In genomic region chr13:48411281-48412099, GRCh38 we compare ENCODE assay signal across 9 cellular contexts. TPM values are rescaled to one million over a fixed set of nuclear protein-coding genes. Genes with fewer than 3 reads are reported as not detected.
A peak's percentile ranks its signal among the peaks of the same experiment; 100 is the strongest.
DNase-seq lines count a peak whose midpoint lies in the region; ATAC-seq, FAIRE-seq and TF ChIP-seq lines count a peak whose summit lies in the region.
"Had no signal": no experiment of that assay in that cellular context is flagged by ENCODE, and none has a peak within 500 bp of the region (broad histone marks: within the 10 kb centered on the region; RNA-seq: fewer than 3 reads in every experiment).

No MANE protein-coding gene starts in this region.

- in situ Hi-C loops in brain microvascular endothelial cell (cut with HindIII; ENCODE audit: low pct_ligation_motif_present, low sequenced_read_pairs) = no loop called here

- H3K36me3 ChIP-seq in brain microvascular endothelial cell (replicated peaks) (no peaks in the 10 kb centered on the region), thyroid gland (no peaks in the 10 kb centered on the region)

- peak overlapping the region; percentile 98 for H3K27ac Mint-ChIP-seq in activated CD4-positive, alpha-beta T cell treated with anti-CD3 and anti-CD28 coated beads for 36 hours

- H3K4me1 ChIP-seq in thyroid gland = peaks cover 23% of the 10 kb centered on the region in 2 donors

- peak overlapping the region; percentile 99 for H3K4me3 Mint-ChIP-seq in activated CD4-positive, alpha-beta T cell treated with anti-CD3 and anti-CD28 coated beads for 36 hours

- peak in 1 of 2 donors; percentile 17 for TF ChIP-seq POLR2A in thyroid gland (IDR thresholded peaks at IDR 0.05)

- no peak for FAIRE-seq in urothelium cell line (lab: Jason Lieb, UNC)

- H3K27ac ChIP-seq in brain microvascular endothelial cell = peak overlapping the region; percentile 59
- H3K27ac ChIP-seq in thyroid gland = peak overlapping the region; percentile 51 to 90 (median 77)
- H3K27ac ChIP-seq: C4-2B had no signal

- peak; percentile 56 for ATAC-seq in activated CD4-positive, alpha-beta T cell treated with anti-CD3 and anti-CD28 coated beads for 36 hours
- ATAC-seq in left lobe of liver = peak; percentile 53
- ATAC-seq in HG03039 (IDR thresholded peaks at IDR 0.05; ENCODE audit: unreplicated experiment) = no peak

- no peaks in the 10 kb centered on the region for H3K9me3 ChIP-seq in thyroid gland

- no peaks in the 10 kb centered on the region for H3K27me3 Mint-ChIP-seq in activated CD4-positive, alpha-beta T cell treated with anti-CD3 and anti-CD28 coated beads for 36 hours

- H3K9me3 Mint-ChIP-seq in activated CD4-positive, alpha-beta T cell treated with anti-CD3 and anti-CD28 coated beads for 36 hours (ENCODE audit: low read depth) = no peaks in the 10 kb centered on the region

- peak; percentile 45 for DNase-seq in activated CD4-positive, alpha-beta T cell treated with anti-CD3 and anti-CD28 coated beads for 36 hours
- no peak for DNase-seq in activated CD4-positive, alpha-beta T cell treated with anti-CD3 and anti-CD28 coated beads for 1 hour
- DNase-seq in brain microvascular endothelial cell (no peak), left lobe of liver (ENCODE audit: low spot score) (no peak), thyroid gland (no peak), GF-D8 (lab: John Stamatoyannopoulos, UW) (no peak), urothelium cell line (ENCODE audit: low spot score) (no peak)

- H3K4me3 ChIP-seq in brain microvascular endothelial cell (ENCODE audit: low read depth, low read length) (peak overlapping the region; percentile 63), thyroid gland (replicated peaks in 1 of 3) (peak overlapping the region in 2 of 3 donors; percentile 27 to 28)

- peaks cover 46% of the 10 kb centered on the region for H3K4me1 Mint-ChIP-seq in activated CD4-positive, alpha-beta T cell treated with anti-CD3 and anti-CD28 coated beads for 36 hours

- H3K27me3 ChIP-seq in brain microvascular endothelial cell (replicated peaks) (no peaks in the 10 kb centered on the region), thyroid gland (no peaks in the 10 kb centered on the region)

- TF ChIP-seq CTCF in brain microvascular endothelial cell (IDR thresholded peaks at IDR 0.05; ENCODE audit: low read depth, low read length, missing control alignments) (no peak), thyroid gland (IDR thresholded peaks at IDR 0.05) (no peak)

- CTCF ChIA-PET in activated CD4-positive, alpha-beta T cell treated with anti-CD3 and anti-CD28 coated beads for 36 hours (lab: Charles Lee) = interaction anchor here (1.0 to 1.1 kb wide), 2 partner anchors 17 to 94 kb away, joined by 3 to 5 read pairs; no protein-coding TSS in a partner anchor

- POLR2A ChIA-PET in activated CD4-positive, alpha-beta T cell treated with anti-CD3 and anti-CD28 coated beads for 36 hours (lab: Charles Lee) = no interaction called here

- intact Hi-C loops in activated CD4-positive, alpha-beta T cell treated with anti-CD3 and anti-CD28 coated beads for 36 hours (cut with DNase I, micrococcal nuclease) = loop anchor here (1.0 to 5.0 kb wide), 4 partner anchors 8 to 121 kb away; partner anchors contain the start of gene RCBTB2 (in 1 of the 2)
- intact Hi-C loops in thyroid gland (cut with DNase I) = loop anchor here (10.0 kb wide), 1 partner anchor 123 kb away; the partner anchor contains the start of gene RCBTB2

- WGBS in thyroid gland, 2 donors = 1 to 6% methylated on average over 7 of the region's 7 CpGs

- peaks cover 13% of the 10 kb centered on the region for H3K36me3 Mint-ChIP-seq in activated CD4-positive, alpha-beta T cell treated with anti-CD3 and anti-CD28 coated beads for 36 hours (ENCODE audit: low read depth)

RNA-seq across cellular contexts. Expression of gene LPAR6, which starts 1.4 kb away (rescaled TPM):
- 1 to 10 TPM; 6.8 to 7.9 TPM for total RNA-seq in activated CD4-positive, alpha-beta T cell treated with anti-CD3 and anti-CD28 coated beads for 36 hours
- total RNA-seq in left lobe of liver (4.8 TPM), thyroid gland (10 to 100 TPM; 16.8 to 42.5 (median 23.4) TPM)
